In the genomic region with DNA sequence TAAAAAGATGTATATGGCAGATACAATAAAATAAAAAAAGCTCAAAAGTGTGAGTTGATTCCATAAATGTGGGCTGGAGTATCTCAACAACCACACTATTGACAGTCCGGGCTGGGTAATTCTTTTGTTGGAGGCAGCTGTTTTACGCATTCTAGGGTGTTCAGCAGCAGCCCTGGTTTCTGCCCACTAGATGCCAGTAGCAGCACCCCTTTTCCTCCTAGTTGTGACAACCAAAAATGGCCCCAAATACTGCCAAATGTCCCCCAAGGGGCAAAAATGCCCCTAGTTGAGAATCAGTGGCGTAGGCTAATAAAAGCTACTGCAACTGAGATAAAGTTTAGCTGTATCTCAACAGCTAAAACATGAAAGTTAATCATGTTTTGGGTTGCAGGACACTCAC, we compare ENCODE assay signal across 8 cellular contexts. TPM values are rescaled to one million over a fixed set of nuclear protein-coding genes. Genes with fewer than 3 reads are reported as not detected.
DNase-seq lines count a peak whose midpoint lies in the region; ATAC-seq and TF ChIP-seq lines count a peak whose summit lies in the region.

No MANE protein-coding gene starts in this region.

- no peak overlapping the region for H3K4me3 ChIP-seq in Loucy (ENCODE audit: low read length, poor library complexity, severe bottlenecking)
- no peak overlapping the region for H3K4me3 ChIP-seq in astrocyte of the cerebellum (ENCODE audit: low read depth, low read length)
- H3K4me3 ChIP-seq in left lung = no peak overlapping the region

- TF ChIP-seq CTCF in Loucy (conservative IDR thresholded peaks at IDR 0.05; ENCODE audit: low read length) = peak; percentile 69
- peak; percentile 45 for TF ChIP-seq CTCF in astrocyte of the cerebellum (IDR thresholded peaks at IDR 0.05; ENCODE audit: low read depth, low read length, missing control alignments)
- TF ChIP-seq CTCF in left lung (IDR thresholded peaks at IDR 0.05) = no peak

- no peaks in the 10 kb centered on the region for H3K4me1 ChIP-seq in Loucy (ENCODE audit: insufficient read depth, low read length, poor library complexity, severe bottlenecking)
- H3K4me1 ChIP-seq in left lung = no peaks in the 10 kb centered on the region

- H3K27me3 ChIP-seq in Loucy (ENCODE audit: insufficient read depth, low read length, poor library complexity, severe bottlenecking) (no peaks in the 10 kb centered on the region), left lung (no peaks in the 10 kb centered on the region)

- no peak overlapping the region for H3K9ac ChIP-seq in Loucy (ENCODE audit: low read depth, low read length, poor library complexity, severe bottlenecking)

- H3K79me2 ChIP-seq in Loucy (ENCODE audit: insufficient read depth, low read length) = no peaks in the 10 kb centered on the region

- no peak overlapping the region for H2AFZ ChIP-seq in Loucy (ENCODE audit: low read length)

- no peak overlapping the region for H3K4me2 ChIP-seq in Loucy (ENCODE audit: low read depth, low read length, poor library complexity, severe bottlenecking)

- in situ Hi-C loops in astrocyte of the cerebellum (cut with HindIII; ENCODE audit: low sequenced_read_pairs) = no loop called here

- H3K27ac ChIP-seq in left lung = peak overlapping the region in 1 of 2 donors; percentile 6

- H4K20me1 ChIP-seq in Loucy (ENCODE audit: insufficient read depth, low read length, poor library complexity, severe bottlenecking) = no peaks in the 10 kb centered on the region

- DNase-seq in COR-L47 (lab: John Stamatoyannopoulos, UW) (peak; percentile 3), astrocyte of the cerebellum (ENCODE audit: low read depth) (no peak), left lung (no peak), amniotic stem cell (lab: John Stamatoyannopoulos, UW) (no peak), islet precursor cell (no peak)

- no peaks in the 10 kb centered on the region for H3K9me2 ChIP-seq in Loucy (replicated peaks; ENCODE audit: low read depth, low read length)

- H3F3A ChIP-seq in Loucy (ENCODE audit: low read depth) = no peaks in the 10 kb centered on the region

- ATAC-seq in left lung (peak; percentile 69), HG03520 (IDR thresholded peaks at IDR 0.05; ENCODE audit: unreplicated experiment) (no peak)
- ATAC-seq in activated CD4-positive, CD25-positive, alpha-beta regulatory T cell treated with anti-CD3 and anti-CD28 coated beads, Interleukin-2, amount 50 U/mL, for 24 hours = no peak

- intact Hi-C loops in left lung (cut with DNase I) = no loop called here

- H3K9me3 ChIP-seq in Loucy (ENCODE audit: insufficient read depth, low read depth, low read length) (peaks cover 11% of the 10 kb centered on the region; the same call in 1 of the 2 replicates), left lung (peaks cover 0 to 16% of the 10 kb centered on the region in 2 donors)

- H3K36me3 ChIP-seq in Loucy (ENCODE audit: insufficient read depth, low read length) (peaks cover 9% of the 10 kb centered on the region; the same call in 1 of the 2 replicates), left lung (peaks cover 0 to 19% of the 10 kb centered on the region in 2 donors)

RNA-seq across cellular contexts. Expression of a gene that starts 44.7 kb away (rescaled TPM):
- 100 to 1,000 TPM; 117 to 134 TPM for total RNA-seq in left lung

Comparison
In these comparisons a context has a peak if more than half of its experiments do, and no peak if none do; other contexts are left out.
1. CTCF ChIP-seq: peak in Loucy (single experiment) and astrocyte of the cerebellum (single experiment); none in left lung (0 of 2).